Comparison of ENCODE assay signal across 8 cellular contexts in the genomic region with DNA sequence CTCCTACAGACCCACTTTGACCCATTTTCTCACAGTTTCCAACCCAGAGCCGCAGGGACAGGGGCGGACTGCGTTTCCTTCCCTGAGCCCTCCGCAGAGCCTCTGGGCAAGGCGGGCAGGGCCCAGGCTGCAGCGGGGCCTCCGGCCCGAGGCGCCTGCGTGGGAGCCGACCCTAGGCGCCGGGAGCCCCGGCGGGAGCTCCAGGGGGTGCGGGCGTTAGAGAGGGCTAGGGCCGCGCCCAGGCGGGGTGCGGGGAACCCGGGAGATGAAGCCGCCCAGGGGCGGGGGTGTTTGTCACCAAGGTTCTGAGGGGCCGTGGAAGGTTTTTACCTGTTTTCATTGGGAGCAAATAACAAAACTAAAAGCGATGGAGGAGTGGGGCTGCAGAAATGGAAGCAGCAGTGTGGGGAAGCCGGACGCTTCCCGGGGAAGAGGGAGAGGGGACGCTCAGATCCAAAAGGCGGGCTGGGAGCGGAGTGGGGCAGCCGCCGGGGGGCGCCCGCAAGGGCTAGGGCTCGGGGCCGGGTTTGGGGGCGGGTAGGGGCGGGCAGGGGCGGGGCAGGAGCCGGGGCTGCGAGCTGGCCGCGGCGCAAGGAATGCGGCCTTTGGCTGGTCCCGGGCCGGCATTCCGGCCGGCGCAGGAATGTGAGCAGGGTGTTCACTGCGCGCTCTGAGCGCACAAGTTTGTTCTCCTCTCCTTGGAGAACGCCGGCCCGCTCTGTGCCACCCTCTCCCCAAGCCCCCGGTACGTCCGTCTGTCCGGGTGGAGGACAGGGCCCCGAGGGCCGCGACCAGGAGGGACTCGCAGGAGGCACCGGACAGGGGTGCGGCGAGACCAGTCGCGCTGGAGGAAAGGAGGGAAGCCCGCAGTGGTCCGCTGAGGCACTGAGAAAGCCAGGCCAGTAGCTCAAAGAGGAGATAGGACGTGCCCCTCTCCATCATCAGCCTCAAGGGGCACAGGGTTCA.
DNase-seq lines count a peak whose midpoint lies in the region; ATAC-seq, FAIRE-seq and TF ChIP-seq lines count a peak whose summit lies in the region.

No MANE protein-coding gene starts in this region.

- no peaks in the 10 kb centered on the region for H3K79me2 ChIP-seq in endothelial cell of umbilical vein (ENCODE audit: control insufficient read depth, insufficient read depth, low read length)
- H3K79me2 ChIP-seq in mesendoderm (ENCODE audit: control insufficient read depth, insufficient read depth, low read length), result no peaks in the 10 kb centered on the region

- no peaks in the 10 kb centered on the region for H3K9me1 ChIP-seq in endothelial cell of umbilical vein (replicated peaks; ENCODE audit: control insufficient read depth, extremely low read depth, insufficient read depth, low read length)

- BruUV-seq in endothelial cell of umbilical vein (replicated peaks; lab: Mats Ljungman, UMichigan), result TSS peak; percentile 77

- peak overlapping the region; percentile 96 for H3K18ac ChIP-seq in mesendoderm (ENCODE audit: low read length)

- dilution Hi-C loops in endothelial cell of umbilical vein (cut with MboI; ENCODE audit: extremely low pct_ligation_motif_present, low sequenced_read_pairs), result no loop called here

- no peak overlapping the region for H2BK5ac ChIP-seq in mesendoderm (ENCODE audit: low read length)

- H2AK5ac ChIP-seq in mesendoderm (ENCODE audit: low read length), result peak overlapping the region; percentile 29

- H3K23ac ChIP-seq in mesendoderm (ENCODE audit: low read length), result peak overlapping the region; percentile 85

- TF ChIP-seq POLR2A in endothelial cell of umbilical vein (IDR thresholded peaks at IDR 0.05; ENCODE audit: low read depth, low read length), result peak; percentile 88

- ATAC-seq in GM21360 (IDR thresholded peaks at IDR 0.05; ENCODE audit: unreplicated experiment), result no peak
- ATAC-seq in GM21423 (IDR thresholded peaks at IDR 0.05; ENCODE audit: unreplicated experiment), result no peak

- peak overlapping the region; percentile 86 for H3K9ac ChIP-seq in endothelial cell of umbilical vein (replicated peaks; ENCODE audit: extremely low read depth, insufficient read depth, low read length)
- H3K9ac ChIP-seq in mesendoderm (ENCODE audit: low read length), result peak overlapping the region; percentile 73

- H3K27ac Mint-ChIP-seq in IgD-negative memory B cell, result no peak overlapping the region

- H4K8ac ChIP-seq in mesendoderm (ENCODE audit: low read depth, low read length), result no peak overlapping the region

- no peaks in the 10 kb centered on the region for H3K9me3 ChIP-seq in endothelial cell of umbilical vein (replicated peaks; ENCODE audit: control insufficient read depth, insufficient read depth, low read length)

- whole genome bisulfite sequencing in mesendoderm (ENCODE audit: extremely low coverage, insufficient coverage, low lambda C conversion rate), result no CpG with 5 or more reads among the region's 74 CpGs
- 14% methylated on average over 74 of the region's 74 CpGs for WGBS in urinary bladder

- H2BK15ac ChIP-seq in mesendoderm (replicated peaks; ENCODE audit: low read depth), result peak overlapping the region; percentile 3

- H3K4me1 ChIP-seq in endothelial cell of umbilical vein (ENCODE audit: control insufficient read depth, extremely low read depth, insufficient read depth, low read length), result peaks cover 42% of the 10 kb centered on the region
- H3K4me1 ChIP-seq in mesendoderm (ENCODE audit: control insufficient read depth, low read depth, low read length), result peaks cover 14% of the 10 kb centered on the region
- no peaks in the 10 kb centered on the region for H3K4me1 ChIP-seq in urinary bladder (ENCODE audit: insufficient read depth)

- H3K36me3 Mint-ChIP-seq in IgD-negative memory B cell, result no peaks in the 10 kb centered on the region

- DNase-seq in ACHN, result peak; percentile 79
- DNase-seq in endothelial cell of umbilical vein (ENCODE audit: low read depth, low spot score), result peak; percentile 71
- DNase-seq in mesendoderm, result peak; percentile 92
- no peak for DNase-seq in superior temporal gyrus (ENCODE audit: extremely low spot score)

- H3K56ac ChIP-seq in mesendoderm (ENCODE audit: low read length), result peak overlapping the region; percentile 89

- H3K27ac ChIP-seq in endothelial cell of umbilical vein (ENCODE audit: insufficient read depth, low read depth, low read length) (peak overlapping the region; percentile 87), mesendoderm (ENCODE audit: low read depth, low read length) (peak overlapping the region; percentile 65), urinary bladder (ENCODE audit: low read depth) (peak overlapping the region; percentile 63)

- TF ChIP-seq CTCF in endothelial cell of umbilical vein (IDR thresholded peaks at IDR 0.05; ENCODE audit: extremely low read depth in 1 of 2, insufficient read depth in 1 of 2, low read depth in 1 of 2, low read length in 2 of 2), result peak; percentile 15 to 67

- no peaks in the 10 kb centered on the region for H3K27me3 ChIP-seq in endothelial cell of umbilical vein (ENCODE audit: control insufficient read depth in 2 of 2, insufficient read depth in 2 of 2, low read length in 2 of 2)
- H3K27me3 ChIP-seq in mesendoderm (ENCODE audit: insufficient read depth, low read length, poor library complexity), result no peaks in the 10 kb centered on the region

- peak; percentile 24 for FAIRE-seq in endothelial cell of umbilical vein (lab: Jason Lieb, UNC)

- H3K4me3 ChIP-seq in endothelial cell of umbilical vein (replicated peaks in 1 of 3; ENCODE audit: insufficient read depth in 1 of 3, low read depth in 1 of 3, low read length in 3 of 3) (peak overlapping the region; percentile 2 to 53 (median 47)), mesendoderm (ENCODE audit: low read length) (peak overlapping the region; percentile 5), urinary bladder (ENCODE audit: low read depth, low read length) (peak overlapping the region; percentile 40)

- H3K4me3 Mint-ChIP-seq in IgD-negative memory B cell, result peak overlapping the region in 3 of 4 donors; percentile 17 to 66 (median 44)

- H3K9me3 Mint-ChIP-seq in IgD-negative memory B cell, result peaks cover 0 to 2% (median 0%) of the 10 kb centered on the region in 3 donors

- H3K79me1 ChIP-seq in mesendoderm (ENCODE audit: low read length), result no peaks in the 10 kb centered on the region

- CTCF ChIA-PET in endothelial cell of umbilical vein (lab: Charles Lee), result interaction anchor here (0.6 to 13.9 kb wide), 19 partner anchors 11 to 173 kb away, joined by 3 to 296 read pairs (median 5); partner anchors contain the start of genes AMOTL2, ANAPC13 and CEP63

- H3K36me3 ChIP-seq in endothelial cell of umbilical vein (ENCODE audit: control insufficient read depth in 2 of 2, extremely low read depth in 1 of 2, insufficient read depth in 2 of 2, low read length in 2 of 2) (no peaks in the 10 kb centered on the region), mesendoderm (ENCODE audit: control insufficient read depth, insufficient read depth, low read length) (no peaks in the 10 kb centered on the region), urinary bladder (ENCODE audit: insufficient read depth) (no peaks in the 10 kb centered on the region)

- H2BK120ac ChIP-seq in mesendoderm (ENCODE audit: low read depth, low read length), result peak overlapping the region; percentile 75

- no peak overlapping the region for H4K5ac ChIP-seq in mesendoderm (ENCODE audit: low read length)

- POLR2A ChIA-PET in endothelial cell of umbilical vein (lab: Charles Lee), result interaction anchor here (0.7 to 4.1 kb wide), 8 partner anchors 27 to 61 kb away, joined by 3 to 63 read pairs (median 6); partner anchors contain the start of gene AMOTL2

- no peaks in the 10 kb centered on the region for H4K20me1 ChIP-seq in endothelial cell of umbilical vein (replicated peaks; ENCODE audit: control insufficient read depth, extremely low read depth, insufficient read depth, low read length)

- H3K4me2 ChIP-seq in endothelial cell of umbilical vein (ENCODE audit: insufficient read depth, low read length) (peak overlapping the region; percentile 79), mesendoderm (ENCODE audit: low read length) (peak overlapping the region; percentile 80)

- intact Hi-C loops in endothelial cell of umbilical vein (cut with micrococcal nuclease), result loop anchor here (1.0 kb wide), 2 partner anchors 43 to 65 kb away; no protein-coding TSS in a partner anchor

- in situ Hi-C loops in ACHN (cut with HindIII; ENCODE audit: low pct_ligation_motif_present, low pct_unique_long_range_greater_than_20kb, low sequenced_read_pairs), result no loop called here

- peaks cover 21% of the 10 kb centered on the region for H3K27me3 Mint-ChIP-seq in IgD-negative memory B cell

- H3K4ac ChIP-seq in mesendoderm (ENCODE audit: low read depth, low read length), result peak overlapping the region; percentile 88

- H2AFZ ChIP-seq in endothelial cell of umbilical vein (ENCODE audit: low read depth, low read length), result peak overlapping the region; percentile 50

- H3K4me1 Mint-ChIP-seq in IgD-negative memory B cell, result peaks cover 0 to 2% (median 2%) of the 10 kb centered on the region in 3 donors

TF ChIP-seq in endothelial cell of umbilical vein, 7 proteins besides CTCF, POLR2A, EP300 and RAD21:
- TF ChIP-seq POLR2AphosphoS5 (IDR thresholded peaks at IDR 0.05; ENCODE audit: insufficient read depth, low read depth, low read length), result peak; percentile 92
- TF ChIP-seq GATA2 (IDR thresholded peaks at IDR 0.05; ENCODE audit: insufficient read depth, insufficient read length, low read depth, low read length), result no peak
